28 cellular contexts compared by ENCODE assay signal in the genomic region with DNA sequence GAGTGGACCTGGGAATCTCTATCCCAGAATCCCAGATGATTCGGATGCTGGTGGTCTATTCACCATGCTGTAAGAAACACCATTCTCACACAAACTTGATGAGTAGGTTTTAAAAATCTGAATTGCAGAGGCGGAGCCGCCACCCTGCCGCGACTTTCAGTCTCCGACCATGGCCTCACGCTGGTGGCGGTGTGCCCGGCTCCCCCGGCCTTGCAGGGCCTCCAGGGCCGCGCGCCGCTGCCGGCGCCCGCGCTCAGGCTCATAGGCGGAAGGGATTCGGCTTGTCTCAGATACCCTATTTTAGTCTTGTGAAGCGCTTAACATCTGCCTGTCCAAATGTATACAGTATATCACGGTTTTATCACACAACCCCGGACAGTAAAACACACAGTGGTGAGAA.
"Had no signal": no experiment of that assay in that cellular context is flagged by ENCODE, and none has a peak within 500 bp of the region (broad histone marks: within the 10 kb centered on the region; RNA-seq: fewer than 3 reads in every experiment).

No MANE protein-coding gene starts in this region.

- FAIRE-seq: frontal cortex, keratinocyte, pancreas had no signal

- H3K36me3 ChIP-seq: cardiac muscle cell, colonic mucosa, pancreas, transverse colon had no signal

- H3K9me3 ChIP-seq: colonic mucosa, pancreas had no signal

- H3K4me3 Mint-ChIP-seq: activated CD4-positive, alpha-beta T cell treated with anti-CD3 and anti-CD28 coated beads for 36 hours; activated CD8-positive, alpha-beta memory T cell treated with anti-CD3 and anti-CD28 coated beads, Interleukin-2, amount 10 ng/mL, durations not matched to agents 7 days and 5 days; activated CD8-positive, alpha-beta T cell treated with anti-CD3 and anti-CD28 coated beads, Interleukin-2, amount 10 ng/mL, durations not matched to agents 7 days and 5 days; activated naive CD8-positive, alpha-beta T cell; nephron progenitor cell had no signal

- H3K27ac ChIP-seq: cardiac muscle cell, colonic mucosa, pancreas, transverse colon had no signal

- H3K4me3 ChIP-seq: cardiac muscle cell, colonic mucosa, pancreas, transverse colon had no signal

- H3K36me3 Mint-ChIP-seq: activated naive CD8-positive, alpha-beta T cell; T-cell had no signal

- H3K4me1 ChIP-seq: colonic mucosa had no signal

- DNase-seq: activated CD4-positive, alpha-beta T cell treated with anti-CD3 and anti-CD28 coated beads for 36 hours; activated CD4-positive, CD25-positive, alpha-beta regulatory T cell; activated CD8-positive, alpha-beta memory T cell treated with anti-CD3 and anti-CD28 coated beads, Interleukin-2, amount 10 ng/mL, durations not matched to agents 7 days and 5 days; activated CD8-positive, alpha-beta T cell treated with anti-CD3 and anti-CD28 coated beads, Interleukin-2, amount 10 ng/mL, durations not matched to agents 7 days and 5 days; activated naive CD4-positive, alpha-beta T cell treated with Interleukin-2 at 50 U/mL for 16 hours; activated T-cell treated with anti-CD3 and anti-CD28 coated beads, Interleukin-2, amount 50 U/mL, for 48 hours; aorta; cerebellar nuclear complex; colonic mucosa; effector CD8-positive, alpha-beta T cell; glutamatergic neuron; mammary epithelial cell; naive B cell; nephron progenitor cell; stimulated activated CD4-positive, alpha-beta T cell treated with anti-CD3 and anti-CD28 coated beads, Interleukin-2, amount 100 ng/mL, for 48 hours; stimulated activated naive CD4-positive, alpha-beta T cell treated with Interleukin-2 at 50 U/mL for 16 hours; T-cell; transverse colon had no signal

- H3K27ac Mint-ChIP-seq: activated CD4-positive, alpha-beta T cell treated with anti-CD3 and anti-CD28 coated beads for 36 hours; activated CD8-positive, alpha-beta memory T cell treated with anti-CD3 and anti-CD28 coated beads, Interleukin-2, amount 10 ng/mL, durations not matched to agents 7 days and 5 days; activated CD8-positive, alpha-beta T cell treated with anti-CD3 and anti-CD28 coated beads, Interleukin-2, amount 10 ng/mL, durations not matched to agents 7 days and 5 days; activated naive CD8-positive, alpha-beta T cell; activated T-helper 2 cell treated with anti-CD3 and anti-CD28 coated beads, Interferon-gamma antibody, Interleukin-2, Interleukin-4, amounts not matched to agents 10 μg/mL and 5 μg/mL and 100 μg/mL, durations not matched to agents 14 hours and 24 hours and 36 hours; brain; nephron progenitor cell; T-cell; T-helper 2 cell treated with Interferon-gamma antibody and Interleukin-4, amounts not matched to agents 5 μg/mL and 100 μg/mL, for 36 hours had no signal

- H3K27me3 Mint-ChIP-seq: activated CD4-positive, alpha-beta T cell treated with anti-CD3 and anti-CD28 coated beads for 36 hours; activated CD8-positive, alpha-beta memory T cell treated with anti-CD3 and anti-CD28 coated beads, Interleukin-2, amount 10 ng/mL, durations not matched to agents 7 days and 5 days; activated naive CD8-positive, alpha-beta T cell; naive B cell; T-cell had no signal

- ATAC-seq: activated CD4-positive, alpha-beta T cell treated with anti-CD3 and anti-CD28 coated beads for 36 hours; activated CD8-positive, alpha-beta memory T cell treated with anti-CD3 and anti-CD28 coated beads, Interleukin-2, amount 10 ng/mL, durations not matched to agents 7 days and 5 days; activated CD8-positive, alpha-beta T cell treated with anti-CD3 and anti-CD28 coated beads, Interleukin-2, amount 10 ng/mL, durations not matched to agents 7 days and 5 days; left colon; pancreas; right cardiac atrium; T-cell had no signal
